Comparison of ENCODE assay signal across 16 cellular contexts in the genomic region with DNA sequence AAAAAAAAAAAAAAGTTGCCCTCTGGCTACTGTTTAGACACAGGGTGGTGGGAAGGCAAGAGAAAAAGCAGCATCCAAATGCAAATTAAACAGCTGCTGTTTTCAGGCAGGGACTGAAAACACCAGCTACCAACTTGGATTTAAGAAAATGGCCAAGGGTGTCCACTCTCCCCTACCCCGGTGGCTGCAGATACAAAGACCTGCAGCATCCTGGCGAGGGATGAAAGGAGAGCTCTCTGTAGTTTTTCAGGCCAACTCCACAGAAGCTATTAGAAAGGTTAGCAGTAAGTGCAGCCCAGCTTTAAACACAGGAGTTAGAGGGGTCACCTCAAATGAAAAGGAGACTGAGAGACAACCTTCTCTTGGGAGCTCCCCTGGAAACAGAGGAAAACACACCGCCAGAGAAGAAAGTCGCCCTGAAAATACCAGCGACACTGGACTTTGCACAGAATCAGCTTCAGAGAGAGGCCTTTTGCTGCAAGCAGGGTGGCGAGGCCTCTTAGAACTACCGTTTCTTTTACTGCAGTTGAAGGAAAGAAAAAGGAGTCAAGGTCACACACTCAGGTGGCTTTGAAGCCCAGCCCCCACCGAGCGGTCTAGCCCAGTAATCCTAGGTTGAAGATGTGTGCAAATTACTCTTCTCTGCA.
DNase-seq lines count a peak whose midpoint lies in the region; ATAC-seq and TF ChIP-seq lines count a peak whose summit lies in the region.
"Had no signal": no experiment of that assay in that cellular context is flagged by ENCODE, and none has a peak within 500 bp of the region (broad histone marks: within the 10 kb centered on the region; RNA-seq: fewer than 3 reads in every experiment).

No MANE protein-coding gene starts in this region.

- H3K4me1 ChIP-seq in GM23338 (ENCODE audit: insufficient read depth): peaks cover 8% of the 10 kb centered on the region
- H3K4me1 ChIP-seq in NT2/D1 (ENCODE audit: insufficient read depth, insufficient read length): peaks cover 19% of the 10 kb centered on the region
- H3K4me1 ChIP-seq in ectodermal cell (ENCODE audit: control insufficient read depth, insufficient read depth, low read length): peaks cover 9% of the 10 kb centered on the region
- 0 out of 2 replicates have a peak, but pooled peaks cover 5% of the 10 kb centered on the region for H3K4me1 ChIP-seq in iPS-20b (ENCODE audit: insufficient read depth, low read length)
- no peaks in the 10 kb centered on the region for H3K4me1 ChIP-seq in heart right ventricle
- H3K4me1 ChIP-seq: HAP-1 had no signal

- WGBS in ectodermal cell, 2 experiments: 78 to 79% methylated on average over 9 of the region's 9 CpGs
- 84 to 87% methylated on average over 9 of the region's 9 CpGs for WGBS in heart right ventricle, 2 donors

- no peak overlapping the region for H3K4me3 Mint-ChIP-seq in GM23338
- H3K4me3 Mint-ChIP-seq: CD4-positive, alpha-beta memory T cell; HFFc6 had no signal

- H3F3A ChIP-seq in GM23338 (replicated peaks; ENCODE audit: low read depth): no peaks in the 10 kb centered on the region

- DNase-seq in GM23338 (ENCODE audit: low spot score): no peak
- DNase-seq in NT2/D1 (ENCODE audit: low read depth, low spot score): peak; percentile 40
- no peak for DNase-seq in heart right ventricle
- DNase-seq in hypothalamus (lab: John Stamatoyannopoulos, UW): no peak
- DNase-seq in NCI-H187 treated with DMSO at 0.1 percent for 48 hours (lab: John Stamatoyannopoulos, UW): no peak
- DNase-seq: C1 segment of cervical spinal cord; Calu3; CD4-positive, alpha-beta memory T cell; COR-L47; DMS53; DMS79 treated with DMSO at 0.1 percent for 48 hours; HFFc6 had no signal

- H3K79me2 ChIP-seq in GM23338 (replicated peaks; ENCODE audit: insufficient read depth): no peaks in the 10 kb centered on the region

- TF ChIP-seq CTCF in GM23338 (conservative IDR thresholded peaks at IDR 0.05; ENCODE audit: low read depth in 2 of 2) (no peak), heart right ventricle (IDR thresholded peaks at IDR 0.05) (no peak)

- H3K4me2 ChIP-seq in GM23338: peak overlapping the region; percentile 53; the same call in 1 of the 2 replicates

- H3K36me3 ChIP-seq in GM23338 (ENCODE audit: insufficient read depth): no peaks in the 10 kb centered on the region; the same call in 1 of the 2 replicates
- H3K36me3 ChIP-seq in NT2/D1 (ENCODE audit: insufficient read depth, insufficient read length, low read length): no peaks in the 10 kb centered on the region
- H3K36me3 ChIP-seq in ectodermal cell (ENCODE audit: control insufficient read depth, insufficient read depth, low read length): no peaks in the 10 kb centered on the region
- no peaks in the 10 kb centered on the region for H3K36me3 ChIP-seq in iPS-20b (ENCODE audit: insufficient read depth, low read depth, low read length)
- H3K36me3 ChIP-seq in heart right ventricle: no peaks in the 10 kb centered on the region
- H3K36me3 ChIP-seq: HAP-1 had no signal

- no peaks in the 10 kb centered on the region; the same call in 2 of the 3 replicates for H3K9me3 Mint-ChIP-seq in GM23338

- H3K27ac ChIP-seq in GM23338 (ENCODE audit: low read depth) (no peak overlapping the region), ectodermal cell (ENCODE audit: insufficient read depth, low read depth, low read length, poor library complexity, severe bottlenecking) (peak overlapping the region; percentile 26), iPS-20b (ENCODE audit: low read length) (no peak overlapping the region), heart right ventricle (no peak overlapping the region)

- intact Hi-C loops in heart right ventricle (cut with DNase I): loop anchor here in 1 of 10 donors (5.0 kb wide), 1 partner anchor 51 kb away; no protein-coding TSS in a partner anchor

- H2AFZ ChIP-seq in GM23338: no peak overlapping the region

- H3K36me3 Mint-ChIP-seq in GM23338 (ENCODE audit: low read depth): no peaks in the 10 kb centered on the region
- H3K36me3 Mint-ChIP-seq: CD4-positive, alpha-beta memory T cell had no signal

- ATAC-seq in GM23338 (peak; percentile 66), heart right ventricle (no peak), GM18858 (IDR thresholded peaks at IDR 0.05; ENCODE audit: unreplicated experiment) (no peak)

- H3K9ac ChIP-seq in NT2/D1 (ENCODE audit: insufficient read length, low read depth) (peak overlapping the region; percentile 0), iPS-20b (ENCODE audit: low read depth, low read length) (peak overlapping the region; percentile 8; the same call in 1 of the 2 replicates)

- H3K4me1 Mint-ChIP-seq in GM23338: peaks cover 7% of the 10 kb centered on the region

- H3K27me3 ChIP-seq in GM23338 (ENCODE audit: insufficient read depth) (no peaks in the 10 kb centered on the region), NT2/D1 (ENCODE audit: insufficient read depth, insufficient read length) (no peaks in the 10 kb centered on the region), ectodermal cell (ENCODE audit: control insufficient read depth, insufficient read depth, low read length, poor library complexity, severe bottlenecking) (no peaks in the 10 kb centered on the region), iPS-20b (ENCODE audit: insufficient read depth, low read length) (no peaks in the 10 kb centered on the region), heart right ventricle (no peaks in the 10 kb centered on the region)

- H3K9me2 ChIP-seq in GM23338 (ENCODE audit: insufficient read depth): no peaks in the 10 kb centered on the region; the same call in 1 of the 2 replicates

- H3K4me3 ChIP-seq in GM23338: no peak overlapping the region
- no peak overlapping the region for H3K4me3 ChIP-seq in NT2/D1 (ENCODE audit: insufficient read length, low read depth)
- H3K4me3 ChIP-seq in ectodermal cell (ENCODE audit: insufficient read depth, low read depth, low read length): no peak overlapping the region
- no peak overlapping the region for H3K4me3 ChIP-seq in iPS-20b (ENCODE audit: low read length)
- no peak overlapping the region for H3K4me3 ChIP-seq in heart right ventricle
- H3K4me3 ChIP-seq: HAP-1 had no signal

- no peak overlapping the region for H3K27ac Mint-ChIP-seq in GM23338
- H3K27ac Mint-ChIP-seq: CD4-positive, alpha-beta memory T cell; HFFc6 had no signal

- peaks cover 5% of the 10 kb centered on the region for H3K27me3 Mint-ChIP-seq in GM23338 (ENCODE audit: insufficient read depth, low read depth, poor library complexity)
- H3K27me3 Mint-ChIP-seq: CD4-positive, alpha-beta memory T cell had no signal

- H3K9me3 ChIP-seq in NT2/D1 (ENCODE audit: insufficient read depth, low read length): no peaks in the 10 kb centered on the region
- H3K9me3 ChIP-seq in ectodermal cell (ENCODE audit: control insufficient read depth, low read length): no peaks in the 10 kb centered on the region
- H3K9me3 ChIP-seq in iPS-20b (ENCODE audit: insufficient read depth, low read depth, low read length): no peaks in the 10 kb centered on the region
- no peaks in the 10 kb centered on the region for H3K9me3 ChIP-seq in heart right ventricle
- H3K9me3 ChIP-seq: HAP-1 had no signal

- no peaks in the 10 kb centered on the region for H4K20me1 ChIP-seq in GM23338 (replicated peaks; ENCODE audit: insufficient read depth)

TF ChIP-seq in GM23338, 12 proteins besides CTCF, POLR2A, EP300 and RAD21 (continues in another document):
- no peak for TF ChIP-seq STAT1 (IDR thresholded peaks at IDR 0.05; ENCODE audit: unreplicated experiment)
- no peak for TF ChIP-seq JUNB (IDR thresholded peaks at IDR 0.05; ENCODE audit: unreplicated experiment)
- no peak for TF ChIP-seq ZNF114 (CRISPR knock-in tag; IDR thresholded peaks at IDR 0.05)
